In the genomic region with DNA sequence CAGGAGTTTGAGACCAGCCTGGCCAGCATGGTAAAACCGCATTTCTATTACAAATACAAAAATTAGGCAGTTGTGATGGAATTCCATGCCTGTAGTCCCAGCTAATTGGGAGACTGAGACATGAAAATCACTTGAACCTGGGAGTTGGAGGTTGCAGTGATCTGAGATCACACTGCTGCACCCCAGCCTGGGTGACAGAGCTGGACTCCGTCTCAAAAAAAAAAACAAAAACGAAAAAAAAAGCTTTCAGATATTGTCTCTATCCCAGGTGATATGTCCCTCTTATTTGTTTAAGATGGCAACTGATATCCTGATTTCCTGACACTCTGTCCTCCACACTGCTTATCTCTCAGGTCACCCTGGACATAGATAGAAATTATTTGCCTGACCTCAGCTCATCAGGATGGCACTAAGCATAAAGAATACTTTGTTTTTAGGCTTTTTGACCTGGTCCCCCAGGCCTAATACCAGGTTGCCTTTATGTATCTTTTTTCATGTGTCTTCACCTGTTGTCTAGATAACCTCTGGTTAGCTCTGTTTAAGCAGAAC, we compare ENCODE assay signal across 1 cellular context.
A peak's percentile ranks its signal among the peaks of the same experiment; 100 is the strongest.
TF ChIP-seq lines count a peak whose summit lies in the region.

No MANE protein-coding gene starts in this region.

TF ChIP-seq in HepG2, 621 proteins besides CTCF, POLR2A, EP300 and RAD21 (continued from another document):
- TF ChIP-seq SOX13 (IDR thresholded peaks at IDR 0.05): no peak
- peak in 1 of 2 experiments; percentile 72; a peak in 2 of 4 replicates for TF ChIP-seq SOX13 (CRISPR knock-in tag; conservative IDR thresholded peaks at IDR 0.05 in 1 of 2, IDR thresholded peaks at IDR 0.05 in 1 of 2)
- TF ChIP-seq NR2F6 (IDR thresholded peaks at IDR 0.05): 0 out of 2 replicates have a peak, but pooled peaks have one; percentile 18
- TF ChIP-seq NR2F6 (CRISPR knock-in tag; IDR thresholded peaks at IDR 0.05): 0 out of 2 replicates have a peak, but pooled peaks have one; percentile 12
- TF ChIP-seq RARA (CRISPR knock-in tag; IDR thresholded peaks at IDR 0.05): 0 out of 2 replicates have a peak, but pooled peaks have one; percentile 13
- TF ChIP-seq ZNF441 (CRISPR knock-in tag; IDR thresholded peaks at IDR 0.05; ENCODE audit: borderline replicate concordance): peak; percentile 90
- TF ChIP-seq NCOA2 (CRISPR knock-in tag; IDR thresholded peaks at IDR 0.05): peak; percentile 57; the same call in 1 of the 2 replicates
- TF ChIP-seq NR2F2 (IDR thresholded peaks at IDR 0.05; ENCODE audit: borderline replicate concordance, low read depth): peak; percentile 55; the same call in 1 of the 2 replicates
- peak; percentile 86; the same call in 1 of the 2 replicates for TF ChIP-seq ZNF362 (CRISPR knock-in tag; IDR thresholded peaks at IDR 0.05; ENCODE audit: borderline replicate concordance)
- 0 out of 2 replicates have a peak, but pooled peaks have one; percentile 33 for TF ChIP-seq PPARG (CRISPR knock-in tag; conservative IDR thresholded peaks at IDR 0.05)
- 0 out of 2 replicates have a peak, but pooled peaks have one; percentile 18 for TF ChIP-seq FOXO1 (CRISPR knock-in tag; IDR thresholded peaks at IDR 0.05)
- TF ChIP-seq ATF6 (CRISPR knock-in tag; conservative IDR thresholded peaks at IDR 0.05): no peak
- TF ChIP-seq, protein P1, sequence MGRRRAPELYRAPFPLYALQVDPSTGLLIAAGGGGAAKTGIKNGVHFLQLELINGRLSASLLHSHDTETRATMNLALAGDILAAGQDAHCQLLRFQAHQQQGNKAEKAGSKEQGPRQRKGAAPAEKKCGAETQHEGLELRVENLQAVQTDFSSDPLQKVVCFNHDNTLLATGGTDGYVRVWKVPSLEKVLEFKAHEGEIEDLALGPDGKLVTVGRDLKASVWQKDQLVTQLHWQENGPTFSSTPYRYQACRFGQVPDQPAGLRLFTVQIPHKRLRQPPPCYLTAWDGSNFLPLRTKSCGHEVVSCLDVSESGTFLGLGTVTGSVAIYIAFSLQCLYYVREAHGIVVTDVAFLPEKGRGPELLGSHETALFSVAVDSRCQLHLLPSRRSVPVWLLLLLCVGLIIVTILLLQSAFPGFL (CRISPR knock-in tag; IDR thresholded peaks at IDR 0.05): no peak
TF ChIP-seq in HepG2: peak in this region for 24.
